In genomic region chr1:32972814-32973428, GRCh38 we compare ENCODE assay signal across 8 cellular contexts. TPM values are rescaled to one million over a fixed set of nuclear protein-coding genes. Genes with fewer than 3 reads are reported as not detected.
DNase-seq lines count a peak whose midpoint lies in the region; ATAC-seq and TF ChIP-seq lines count a peak whose summit lies in the region.

No MANE protein-coding gene starts in this region.

- H3K36me3 ChIP-seq in adipocyte (ENCODE audit: control insufficient read depth, insufficient read depth, low read length, severe bottlenecking) = no peaks in the 10 kb centered on the region
- H3K36me3 ChIP-seq in right atrium auricular region = no peaks in the 10 kb centered on the region

- H3K9me3 ChIP-seq in adipocyte (ENCODE audit: control insufficient read depth, low read length) (no peaks in the 10 kb centered on the region), right atrium auricular region (no peaks in the 10 kb centered on the region)

- peak overlapping the region in 1 of 2 donors; percentile 9 for H3K27ac ChIP-seq in right atrium auricular region

- H3K27ac Mint-ChIP-seq in osteocyte (ENCODE audit: unreplicated experiment) = peak overlapping the region; percentile 59

- H3K4me1 Mint-ChIP-seq in osteocyte (ENCODE audit: unreplicated experiment) = peaks cover 15% of the 10 kb centered on the region

- DNase-seq in DMS153 treated with DMSO at 0.1 percent for 48 hours (lab: John Stamatoyannopoulos, UW; ENCODE audit: unreplicated experiment) (peak; percentile 47), NCI-H187 treated with DMSO at 0.1 percent for 48 hours (lab: John Stamatoyannopoulos, UW) (peak; percentile 31), adipocyte (ENCODE audit: low read depth) (peak; percentile 69), right atrium auricular region (ENCODE audit: low spot score) (no peak), osteocyte (ENCODE audit: extremely low spot score, unreplicated experiment) (peak; percentile 87), SIG-M5 treated with dmso at 0.1 percent for 504 hours (lab: John Stamatoyannopoulos, UW; ENCODE audit: unreplicated experiment) (no peak)

- H3K9ac ChIP-seq in adipocyte (ENCODE audit: low read length) = peak overlapping the region; percentile 78

- no peaks in the 10 kb centered on the region for H3K9me3 Mint-ChIP-seq in osteocyte (ENCODE audit: unreplicated experiment)

- peaks cover 10% of the 10 kb centered on the region for H3K4me1 ChIP-seq in adipocyte (ENCODE audit: control insufficient read depth, insufficient read depth, low read length)
- peaks cover 0 to 6% of the 10 kb centered on the region in 2 donors for H3K4me1 ChIP-seq in right atrium auricular region

- no peak for TF ChIP-seq CTCF in right atrium auricular region (IDR thresholded peaks at IDR 0.05)
- no peak for TF ChIP-seq CTCF in osteocyte (IDR thresholded peaks at IDR 0.05)

- H3K27me3 ChIP-seq in adipocyte (replicated peaks; ENCODE audit: control insufficient read depth, insufficient read depth, low read length) (no peaks in the 10 kb centered on the region), right atrium auricular region (no peaks in the 10 kb centered on the region)

- H3K36me3 Mint-ChIP-seq in osteocyte (ENCODE audit: unreplicated experiment) = no peaks in the 10 kb centered on the region

- H3K4me3 ChIP-seq in adipocyte (ENCODE audit: low read length) = peak overlapping the region; percentile 84
- peak overlapping the region; percentile 45 to 52 for H3K4me3 ChIP-seq in right atrium auricular region

- ATAC-seq in GM18505 (IDR thresholded peaks at IDR 0.05; ENCODE audit: unreplicated experiment) = no peak
- ATAC-seq in GM19351 (IDR thresholded peaks at IDR 0.05; ENCODE audit: unreplicated experiment) = no peak

- peak overlapping the region; percentile 76 for H3K4me3 Mint-ChIP-seq in osteocyte (ENCODE audit: unreplicated experiment)

- TF ChIP-seq POLR2A in GM18505 (IDR thresholded peaks at IDR 0.05; ENCODE audit: borderline replicate concordance, extremely low read depth, insufficient read depth, insufficient read length) = no peak

- peaks cover 4% of the 10 kb centered on the region for H3K27me3 Mint-ChIP-seq in osteocyte (ENCODE audit: unreplicated experiment)

RNA-seq across cellular contexts. Expression of gene RNF19B, which starts 8.3 kb away (rescaled TPM):
- total RNA-seq in right atrium auricular region = 10 to 100 TPM; 10.2 to 10.3 TPM
- total RNA-seq in osteocyte = 12.6 and 15.3 TPM in 2 replicates

Comparison
In these comparisons a context has a peak if more than half of its experiments do, and no peak if none do; other contexts are left out.
1. DNase-seq: peak in DMS153 treated with DMSO at 0.1 percent for 48 hours (single experiment), NCI-H187 treated with DMSO at 0.1 percent for 48 hours (single experiment), adipocyte (single experiment) and osteocyte (single experiment); none in right atrium auricular region (single experiment) and SIG-M5 treated with dmso at 0.1 percent for 504 hours (single experiment).